Comparison of ENCODE assay signal across 19 cellular contexts in genomic region chr19:4256563-4256962, GRCh38. TPM values are rescaled to one million over a fixed set of nuclear protein-coding genes. Genes with fewer than 3 reads are reported as not detected.
DNase-seq lines count a peak whose midpoint lies in the region; ATAC-seq and TF ChIP-seq lines count a peak whose summit lies in the region.
"Had no signal": no experiment of that assay in that cellular context is flagged by ENCODE, and none has a peak within 500 bp of the region (broad histone marks: within the 10 kb centered on the region; RNA-seq: fewer than 3 reads in every experiment).

No MANE protein-coding gene starts in this region.

- no peak for ATAC-seq in GM21390 (IDR thresholded peaks at IDR 0.05; ENCODE audit: unreplicated experiment)
- no peak for ATAC-seq in natural killer cell treated with Interleukin-12 subunit alpha and Interleukin-12 subunit beta and Interleukin-15 and Interleukin-18, amount 100 ng/mL, for 72 hours
- ATAC-seq: naive thymus-derived CD8-positive, alpha-beta T cell had no signal

- no TSS peak for BruUV-seq in A673 (replicated peaks; lab: Mats Ljungman, UMichigan)

- H3K36me3 ChIP-seq in A673 (ENCODE audit: insufficient read depth, low read length, poor library complexity, severe bottlenecking), result peaks cover 27% of the 10 kb centered on the region
- peaks cover 86% of the 10 kb centered on the region for H3K36me3 ChIP-seq in effector memory CD4-positive, alpha-beta T cell (ENCODE audit: control insufficient read depth, insufficient read depth, low read length)

- TF ChIP-seq CTCF in A673 (conservative IDR thresholded peaks at IDR 0.05; ENCODE audit: low read depth, low read length), result 0 out of 2 replicates have a peak, but pooled peaks have one; percentile 23
- peak; percentile 37 for TF ChIP-seq CTCF in GM12864 (IDR thresholded peaks at IDR 0.05; ENCODE audit: low read depth, low read length, missing control alignments)
- TF ChIP-seq CTCF in choroid plexus epithelial cell (conservative IDR thresholded peaks at IDR 0.05; ENCODE audit: low read depth, low read length), result peak; percentile 24

- intact Hi-C loops in A673 (cut with micrococcal nuclease; ENCODE audit: unreplicated experiment), result no loop called here

- DNase-seq in A673 (ENCODE audit: low spot score) (peak; percentile 33), GM12864 (ENCODE audit: low read depth) (no peak), NAMALWA (ENCODE audit: low spot score) (peak; percentile 54), choroid plexus epithelial cell (ENCODE audit: low read depth) (no peak), retina (no peak)
- DNase-seq in natural killer cell treated with Interleukin-12 subunit alpha and Interleukin-12 subunit beta and Interleukin-15 and Interleukin-18, amount 100 ng/mL, for 72 hours (ENCODE audit: low spot score), result no peak
- no peak for DNase-seq in effector memory CD4-positive, alpha-beta T cell
- DNase-seq: Calu3; naive thymus-derived CD8-positive, alpha-beta T cell; NCI-H82; Right ventricle myocardium superior; spleen had no signal

- H3K4me3 Mint-ChIP-seq in natural killer cell treated with Interleukin-12 subunit alpha and Interleukin-12 subunit beta and Interleukin-15 and Interleukin-18, amount 100 ng/mL, for 72 hours, result no peak overlapping the region
- H3K4me3 Mint-ChIP-seq: naive thymus-derived CD8-positive, alpha-beta T cell; stimulated activated naive CD8-positive, alpha-beta T cell treated with anti-CD3 and anti-CD28 coated beads, Interleukin-15, Interleukin-2, amounts not matched to agents 100 ng/mL and 50 ng/mL, for 24 hours; T-helper 2 cell treated with Interferon-gamma antibody and Interleukin-4, amounts not matched to agents 5 μg/mL and 100 μg/mL, for 36 hours had no signal

- CTCF ChIA-PET in A673 (lab: Charles Lee), result no interaction called here

- POLR2A ChIA-PET in A673 (lab: Charles Lee; ENCODE audit: low non-redundant PET), result no interaction called here

- H3K9me3 Mint-ChIP-seq in natural killer cell treated with Interleukin-12 subunit alpha and Interleukin-12 subunit beta and Interleukin-15 and Interleukin-18, amount 100 ng/mL, for 72 hours, result no peaks in the 10 kb centered on the region
- H3K9me3 Mint-ChIP-seq: naive thymus-derived CD8-positive, alpha-beta T cell; stimulated activated naive CD8-positive, alpha-beta T cell treated with anti-CD3 and anti-CD28 coated beads, Interleukin-15, Interleukin-2, amounts not matched to agents 100 ng/mL and 50 ng/mL, for 24 hours had no signal

- H3K4me3 ChIP-seq in A673 (ENCODE audit: low read depth, low read length, poor library complexity, severe bottlenecking) (no peak overlapping the region), GM12864 (ENCODE audit: low read depth, low read length) (no peak overlapping the region), choroid plexus epithelial cell (ENCODE audit: low read depth, low read length) (no peak overlapping the region)
- no peak overlapping the region for H3K4me3 ChIP-seq in effector memory CD4-positive, alpha-beta T cell (ENCODE audit: insufficient read depth, low read depth, low read length, poor library complexity, severe bottlenecking)
- H3K4me3 ChIP-seq: spleen had no signal

- no peak overlapping the region for H3K27ac ChIP-seq in A673 (ENCODE audit: low read depth, low read length, poor library complexity, severe bottlenecking)
- H3K27ac ChIP-seq in effector memory CD4-positive, alpha-beta T cell (ENCODE audit: insufficient read depth, low read length, poor library complexity, severe bottlenecking), result no peak overlapping the region
- H3K27ac ChIP-seq: spleen had no signal

- H3K9me3 ChIP-seq in A673 (ENCODE audit: low read depth, low read length, poor library complexity, severe bottlenecking), result peaks cover 6% of the 10 kb centered on the region
- H3K9me3 ChIP-seq in effector memory CD4-positive, alpha-beta T cell (ENCODE audit: control insufficient read depth, low read length), result no peaks in the 10 kb centered on the region

- peaks cover 12% of the 10 kb centered on the region for H3K36me3 Mint-ChIP-seq in natural killer cell treated with Interleukin-12 subunit alpha and Interleukin-12 subunit beta and Interleukin-15 and Interleukin-18, amount 100 ng/mL, for 72 hours

- no peaks in the 10 kb centered on the region for H3K27me3 ChIP-seq in A673 (replicated peaks; ENCODE audit: insufficient read depth, low read depth, low read length, poor library complexity)
- no peaks in the 10 kb centered on the region for H3K27me3 ChIP-seq in effector memory CD4-positive, alpha-beta T cell (replicated peaks; ENCODE audit: control insufficient read depth, insufficient read depth, low read length, poor library complexity, severe bottlenecking)
- H3K27me3 ChIP-seq: spleen had no signal

- H3K27ac Mint-ChIP-seq in natural killer cell treated with Interleukin-12 subunit alpha and Interleukin-12 subunit beta and Interleukin-15 and Interleukin-18, amount 100 ng/mL, for 72 hours, result no peak overlapping the region
- H3K27ac Mint-ChIP-seq: naive thymus-derived CD8-positive, alpha-beta T cell; progenitor cell of endocrine pancreas; stimulated activated naive CD8-positive, alpha-beta T cell treated with anti-CD3 and anti-CD28 coated beads, Interleukin-15, Interleukin-2, amounts not matched to agents 100 ng/mL and 50 ng/mL, for 24 hours; T-helper 2 cell treated with Interferon-gamma antibody and Interleukin-4, amounts not matched to agents 5 μg/mL and 100 μg/mL, for 36 hours had no signal

- H3K27me3 Mint-ChIP-seq in natural killer cell treated with Interleukin-12 subunit alpha and Interleukin-12 subunit beta and Interleukin-15 and Interleukin-18, amount 100 ng/mL, for 72 hours, result no peaks in the 10 kb centered on the region
- H3K27me3 Mint-ChIP-seq: naive thymus-derived CD8-positive, alpha-beta T cell; progenitor cell of endocrine pancreas; stimulated activated naive CD8-positive, alpha-beta T cell treated with anti-CD3 and anti-CD28 coated beads, Interleukin-15, Interleukin-2, amounts not matched to agents 100 ng/mL and 50 ng/mL, for 24 hours had no signal

- peaks cover 6 to 14% of the 10 kb centered on the region in 2 donors for H3K4me1 Mint-ChIP-seq in natural killer cell treated with Interleukin-12 subunit alpha and Interleukin-12 subunit beta and Interleukin-15 and Interleukin-18, amount 100 ng/mL, for 72 hours (ENCODE audit: low read depth in 2 of 2)

- no peaks in the 10 kb centered on the region for H3K4me1 ChIP-seq in A673 (ENCODE audit: insufficient read depth, low read length, poor library complexity, severe bottlenecking)
- no peaks in the 10 kb centered on the region for H3K4me1 ChIP-seq in effector memory CD4-positive, alpha-beta T cell (ENCODE audit: control insufficient read depth, insufficient read depth, low read length, poor library complexity, severe bottlenecking)

RNA-seq across cellular contexts. Expression of gene YJU2, which starts 9.7 kb away (rescaled TPM):
- 33.3 and 34.7 TPM in 2 replicates for total RNA-seq in A673 (2021)
- 10 to 100 TPM; 30.2 to 33.3 TPM for total RNA-seq in natural killer cell treated with Interleukin-12 subunit alpha and Interleukin-12 subunit beta and Interleukin-15 and Interleukin-18, amount 100 ng/mL, for 72 hours

RNA-seq across cellular contexts. Expression of gene SHD, which starts 22.5 kb away (rescaled TPM):
- not detected in 2 replicates for total RNA-seq in A673 (2021)
- total RNA-seq in natural killer cell treated with Interleukin-12 subunit alpha and Interleukin-12 subunit beta and Interleukin-15 and Interleukin-18, amount 100 ng/mL, for 72 hours, result not detected
- total RNA-seq: Calu3; endothelial cell of umbilical vein; lung microvascular endothelial cell; naive thymus-derived CD8-positive, alpha-beta T cell; Right ventricle myocardium superior; ureter had no signal

RNA-seq across cellular contexts. Expression of gene EBI3, which starts 27.2 kb away (rescaled TPM):
- 1.5 and 2.0 TPM in 2 replicates for total RNA-seq in A673 (2021)
- 100 to 1,000 TPM in 1 of 2 donors, 10 to 100 TPM in 1; 32.4 to 131 TPM for total RNA-seq in natural killer cell treated with Interleukin-12 subunit alpha and Interleukin-12 subunit beta and Interleukin-15 and Interleukin-18, amount 100 ng/mL, for 72 hours
- total RNA-seq: progenitor cell of endocrine pancreas had no signal

RNA-seq across cellular contexts. Expression of gene TMIGD2, which starts 45.6 kb away (rescaled TPM):
- not detected in 2 replicates for total RNA-seq in A673 (2021)
- total RNA-seq in natural killer cell treated with Interleukin-12 subunit alpha and Interleukin-12 subunit beta and Interleukin-15 and Interleukin-18, amount 100 ng/mL, for 72 hours, result 1 to 10 TPM; 4.6 to 5.1 TPM
- total RNA-seq: Calu3, endothelial cell of umbilical vein, lung microvascular endothelial cell, progenitor cell of endocrine pancreas had no signal

RNA-seq across cellular contexts. Expression of gene FSD1, which starts 47.8 kb away (rescaled TPM):
- 10.4 and 14.4 TPM in 2 replicates for total RNA-seq in A673 (2021)
- 10 to 100 TPM; 16.0 to 24.7 TPM for total RNA-seq in natural killer cell treated with Interleukin-12 subunit alpha and Interleukin-12 subunit beta and Interleukin-15 and Interleukin-18, amount 100 ng/mL, for 72 hours
- total RNA-seq: Right ventricle myocardium superior, ureter had no signal

Comparison
In these comparisons a context has a peak if more than half of its experiments do, and no peak if none do; other contexts are left out.
1. DNase-seq: peak in A673 (single experiment) and NAMALWA (single experiment); none in GM12864 (single experiment), choroid plexus epithelial cell (single experiment), natural killer cell treated with Interleukin-12 subunit alpha and Interleukin-12 subunit beta and Interleukin-15 and Interleukin-18, amount 100 ng/mL, for 72 hours (single experiment), retina (single experiment) and effector memory CD4-positive, alpha-beta T cell (0 of 3).
2. RNA of gene EBI3, which starts 27.2 kb away (total RNA-seq): 32.4 to 131 TPM in natural killer cell treated with Interleukin-12 subunit alpha and Interleukin-12 subunit beta and Interleukin-15 and Interleukin-18, amount 100 ng/mL, for 72 hours; 1.5 to 2.0 TPM in A673; every median in the first group is over 10 times any median in the second.
3. Peak in every context shown above with its lines, with median percentiles within 50 percentile points of each other: CTCF ChIP-seq.